ENCODE assay signal across 1 cellular context in the genomic region with DNA sequence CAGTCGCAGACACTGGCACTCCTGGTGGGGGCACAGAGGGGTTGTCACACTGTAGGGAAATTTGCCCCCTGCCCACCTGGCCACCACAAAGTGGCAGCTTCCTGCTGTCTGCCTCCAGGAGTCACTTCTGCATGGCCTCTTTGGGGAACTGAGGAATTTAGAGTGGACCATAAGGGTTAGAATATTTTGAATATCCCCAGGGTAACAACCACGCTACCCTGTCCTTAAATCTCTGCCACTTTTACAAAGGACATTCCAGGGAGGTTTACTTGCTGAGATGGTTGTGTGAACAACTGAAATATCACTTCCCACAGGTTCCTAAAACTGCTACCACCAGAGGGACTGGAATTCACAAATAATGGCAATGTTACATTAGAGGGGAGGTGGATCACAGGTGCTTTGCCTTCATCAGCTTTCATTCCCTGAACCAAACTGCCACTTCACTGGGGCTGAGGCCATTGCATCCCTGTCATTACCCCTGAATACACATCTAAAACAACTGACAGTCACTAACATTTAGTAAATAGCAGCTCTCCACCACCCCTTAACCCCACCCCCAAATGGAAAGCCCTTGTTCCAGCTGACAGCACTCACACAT.
TF ChIP-seq lines count a peak whose summit lies in the region.

No MANE protein-coding gene starts in this region.

TF ChIP-seq in IMR-90, 13 proteins besides CTCF, POLR2A, EP300 and RAD21 (continued from another document):
- no peak for TF ChIP-seq MXI1 (IDR thresholded peaks at IDR 0.05; ENCODE audit: borderline replicate concordance, low read depth, low read length)
- TF ChIP-seq MAZ (IDR thresholded peaks at IDR 0.05; ENCODE audit: borderline replicate concordance, low read depth, low read length) = no peak
- TF ChIP-seq BHLHE40 (IDR thresholded peaks at IDR 0.05; ENCODE audit: low read depth, low read length) = no peak
- TF ChIP-seq RFX5 (IDR thresholded peaks at IDR 0.05; ENCODE audit: low read depth, low read length) = no peak
- no peak for TF ChIP-seq NFE2L2 (IDR thresholded peaks at IDR 0.05; ENCODE audit: low read depth, low read length)
